ENCODE assay signal across 1 cellular context in the genomic region with DNA sequence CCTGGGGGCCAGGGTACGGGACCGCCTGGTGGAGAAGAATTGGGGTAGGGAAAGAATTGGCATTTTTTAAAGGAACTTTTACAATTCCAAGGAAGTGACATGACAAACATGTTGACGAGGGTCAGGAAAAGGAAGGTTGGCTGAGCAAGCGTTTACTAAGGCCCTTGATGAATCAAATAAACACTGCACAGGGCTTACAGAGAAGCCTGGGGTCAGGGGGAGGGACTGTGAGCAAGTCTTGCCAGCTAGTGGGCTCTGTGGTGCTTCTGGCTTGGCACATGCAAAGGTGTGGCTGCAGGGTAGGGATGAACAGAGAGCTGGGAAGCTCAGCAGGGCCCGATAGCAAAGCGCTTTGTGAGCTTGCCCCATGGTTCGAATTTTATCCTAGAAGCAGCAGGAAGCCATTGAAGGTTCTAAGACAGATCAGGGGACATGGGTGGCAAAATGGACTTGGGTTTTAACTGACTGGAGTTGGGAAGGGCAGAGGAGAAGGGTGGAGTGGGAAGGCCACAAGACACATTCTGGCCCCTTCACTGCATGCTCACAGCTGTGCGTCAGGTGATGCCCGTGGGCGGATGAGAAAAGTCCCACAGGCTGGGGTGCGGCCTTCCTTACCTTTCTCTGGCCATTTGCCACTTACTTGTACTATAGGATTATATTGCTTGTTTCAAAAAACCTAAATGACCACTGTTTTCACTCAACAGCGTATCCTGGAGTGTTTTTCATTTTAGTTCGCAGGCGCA.
TF ChIP-seq lines count a peak whose summit lies in the region.

No MANE protein-coding gene starts in this region.

TF ChIP-seq in GM23338, 12 proteins besides CTCF, POLR2A, EP300 and RAD21:
- TF ChIP-seq EZH2phosphoT487 (IDR thresholded peaks at IDR 0.05; ENCODE audit: unreplicated experiment), result no peak
- no peak for TF ChIP-seq POLR2AphosphoS5 (IDR thresholded peaks at IDR 0.05; ENCODE audit: low read depth)
- TF ChIP-seq, protein P1, sequence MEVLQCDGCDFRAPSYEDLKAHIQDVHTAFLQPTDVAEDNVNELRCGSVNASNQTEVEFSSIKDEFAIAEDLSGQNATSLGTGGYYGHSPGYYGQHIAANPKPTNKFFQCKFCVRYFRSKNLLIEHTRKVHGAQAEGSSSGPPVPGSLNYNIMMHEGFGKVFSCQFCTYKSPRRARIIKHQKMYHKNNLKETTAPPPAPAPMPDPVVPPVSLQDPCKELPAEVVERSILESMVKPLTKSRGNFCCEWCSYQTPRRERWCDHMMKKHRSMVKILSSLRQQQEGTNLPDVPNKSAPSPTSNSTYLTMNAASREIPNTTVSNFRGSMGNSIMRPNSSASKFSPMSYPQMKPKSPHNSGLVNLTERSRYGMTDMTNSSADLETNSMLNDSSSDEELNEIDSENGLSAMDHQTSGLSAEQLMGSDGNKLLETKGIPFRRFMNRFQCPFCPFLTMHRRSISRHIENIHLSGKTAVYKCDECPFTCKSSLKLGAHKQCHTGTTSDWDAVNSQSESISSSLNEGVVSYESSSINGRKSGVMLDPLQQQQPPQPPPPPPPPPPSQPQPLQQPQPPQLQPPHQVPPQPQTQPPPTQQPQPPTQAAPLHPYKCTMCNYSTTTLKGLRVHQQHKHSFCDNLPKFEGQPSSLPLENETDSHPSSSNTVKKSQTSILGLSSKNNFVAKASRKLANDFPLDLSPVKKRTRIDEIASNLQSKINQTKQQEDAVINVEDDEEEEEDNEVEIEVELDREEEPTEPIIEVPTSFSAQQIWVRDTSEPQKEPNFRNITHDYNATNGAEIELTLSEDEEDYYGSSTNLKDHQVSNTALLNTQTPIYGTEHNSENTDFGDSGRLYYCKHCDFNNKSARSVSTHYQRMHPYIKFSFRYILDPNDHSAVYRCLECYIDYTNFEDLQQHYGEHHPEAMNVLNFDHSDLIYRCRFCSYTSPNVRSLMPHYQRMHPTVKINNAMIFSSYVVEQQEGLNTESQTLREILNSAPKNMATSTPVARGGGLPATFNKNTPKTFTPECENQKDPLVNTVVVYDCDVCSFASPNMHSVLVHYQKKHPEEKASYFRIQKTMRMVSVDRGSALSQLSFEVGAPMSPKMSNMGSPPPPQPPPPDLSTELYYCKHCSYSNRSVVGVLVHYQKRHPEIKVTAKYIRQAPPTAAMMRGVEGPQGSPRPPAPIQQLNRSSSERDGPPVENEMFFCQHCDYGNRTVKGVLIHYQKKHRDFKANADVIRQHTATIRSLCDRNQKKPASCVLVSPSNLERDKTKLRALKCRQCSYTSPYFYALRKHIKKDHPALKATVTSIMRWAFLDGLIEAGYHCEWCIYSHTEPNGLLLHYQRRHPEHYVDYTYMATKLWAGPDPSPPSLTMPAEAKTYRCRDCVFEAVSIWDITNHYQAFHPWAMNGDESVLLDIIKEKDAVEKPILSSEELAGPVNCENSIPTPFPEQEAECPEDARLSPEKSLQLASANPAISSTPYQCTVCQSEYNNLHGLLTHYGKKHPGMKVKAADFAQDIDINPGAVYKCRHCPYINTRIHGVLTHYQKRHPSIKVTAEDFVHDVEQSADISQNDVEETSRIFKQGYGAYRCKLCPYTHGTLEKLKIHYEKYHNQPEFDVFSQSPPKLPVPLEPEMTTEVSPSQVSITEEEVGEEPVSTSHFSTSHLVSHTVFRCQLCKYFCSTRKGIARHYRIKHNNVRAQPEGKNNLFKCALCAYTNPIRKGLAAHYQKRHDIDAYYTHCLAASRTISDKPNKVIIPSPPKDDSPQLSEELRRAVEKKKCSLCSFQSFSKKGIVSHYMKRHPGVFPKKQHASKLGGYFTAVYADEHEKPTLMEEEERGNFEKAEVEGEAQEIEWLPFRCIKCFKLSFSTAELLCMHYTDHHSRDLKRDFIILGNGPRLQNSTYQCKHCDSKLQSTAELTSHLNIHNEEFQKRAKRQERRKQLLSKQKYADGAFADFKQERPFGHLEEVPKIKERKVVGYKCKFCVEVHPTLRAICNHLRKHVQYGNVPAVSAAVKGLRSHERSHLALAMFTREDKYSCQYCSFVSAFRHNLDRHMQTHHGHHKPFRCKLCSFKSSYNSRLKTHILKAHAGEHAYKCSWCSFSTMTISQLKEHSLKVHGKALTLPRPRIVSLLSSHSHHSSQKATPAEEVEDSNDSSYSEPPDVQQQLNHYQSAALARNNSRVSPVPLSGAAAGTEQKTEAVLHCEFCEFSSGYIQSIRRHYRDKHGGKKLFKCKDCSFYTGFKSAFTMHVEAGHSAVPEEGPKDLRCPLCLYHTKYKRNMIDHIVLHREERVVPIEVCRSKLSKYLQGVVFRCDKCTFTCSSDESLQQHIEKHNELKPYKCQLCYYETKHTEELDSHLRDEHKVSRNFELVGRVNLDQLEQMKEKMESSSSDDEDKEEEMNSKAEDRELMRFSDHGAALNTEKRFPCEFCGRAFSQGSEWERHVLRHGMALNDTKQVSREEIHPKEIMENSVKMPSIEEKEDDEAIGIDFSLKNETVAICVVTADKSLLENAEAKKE (CRISPR knock-in tag; IDR thresholded peaks at IDR 0.05), result no peak
- TF ChIP-seq, protein P2, sequence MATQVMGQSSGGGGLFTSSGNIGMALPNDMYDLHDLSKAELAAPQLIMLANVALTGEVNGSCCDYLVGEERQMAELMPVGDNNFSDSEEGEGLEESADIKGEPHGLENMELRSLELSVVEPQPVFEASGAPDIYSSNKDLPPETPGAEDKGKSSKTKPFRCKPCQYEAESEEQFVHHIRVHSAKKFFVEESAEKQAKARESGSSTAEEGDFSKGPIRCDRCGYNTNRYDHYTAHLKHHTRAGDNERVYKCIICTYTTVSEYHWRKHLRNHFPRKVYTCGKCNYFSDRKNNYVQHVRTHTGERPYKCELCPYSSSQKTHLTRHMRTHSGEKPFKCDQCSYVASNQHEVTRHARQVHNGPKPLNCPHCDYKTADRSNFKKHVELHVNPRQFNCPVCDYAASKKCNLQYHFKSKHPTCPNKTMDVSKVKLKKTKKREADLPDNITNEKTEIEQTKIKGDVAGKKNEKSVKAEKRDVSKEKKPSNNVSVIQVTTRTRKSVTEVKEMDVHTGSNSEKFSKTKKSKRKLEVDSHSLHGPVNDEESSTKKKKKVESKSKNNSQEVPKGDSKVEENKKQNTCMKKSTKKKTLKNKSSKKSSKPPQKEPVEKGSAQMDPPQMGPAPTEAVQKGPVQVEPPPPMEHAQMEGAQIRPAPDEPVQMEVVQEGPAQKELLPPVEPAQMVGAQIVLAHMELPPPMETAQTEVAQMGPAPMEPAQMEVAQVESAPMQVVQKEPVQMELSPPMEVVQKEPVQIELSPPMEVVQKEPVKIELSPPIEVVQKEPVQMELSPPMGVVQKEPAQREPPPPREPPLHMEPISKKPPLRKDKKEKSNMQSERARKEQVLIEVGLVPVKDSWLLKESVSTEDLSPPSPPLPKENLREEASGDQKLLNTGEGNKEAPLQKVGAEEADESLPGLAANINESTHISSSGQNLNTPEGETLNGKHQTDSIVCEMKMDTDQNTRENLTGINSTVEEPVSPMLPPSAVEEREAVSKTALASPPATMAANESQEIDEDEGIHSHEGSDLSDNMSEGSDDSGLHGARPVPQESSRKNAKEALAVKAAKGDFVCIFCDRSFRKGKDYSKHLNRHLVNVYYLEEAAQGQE (IDR thresholded peaks at IDR 0.05; ENCODE audit: unreplicated experiment), result no peak
- no peak for TF ChIP-seq NANOG (IDR thresholded peaks at IDR 0.05; ENCODE audit: borderline replicate concordance)
- no peak for TF ChIP-seq JUNB (IDR thresholded peaks at IDR 0.05; ENCODE audit: unreplicated experiment)
- TF ChIP-seq STAT1 (IDR thresholded peaks at IDR 0.05; ENCODE audit: unreplicated experiment), result no peak
- no peak for TF ChIP-seq ZNF331 (CRISPR knock-in tag; IDR thresholded peaks at IDR 0.05; ENCODE audit: low read depth)
- no peak for TF ChIP-seq EZH2 (IDR thresholded peaks at IDR 0.05; ENCODE audit: low read depth, unreplicated experiment)
- no peak for TF ChIP-seq ZNF114 (CRISPR knock-in tag; IDR thresholded peaks at IDR 0.05)
- no peak for TF ChIP-seq CREB1 (CRISPR knock-in tag; IDR thresholded peaks at IDR 0.05; ENCODE audit: low read depth)
- TF ChIP-seq, protein P3, sequence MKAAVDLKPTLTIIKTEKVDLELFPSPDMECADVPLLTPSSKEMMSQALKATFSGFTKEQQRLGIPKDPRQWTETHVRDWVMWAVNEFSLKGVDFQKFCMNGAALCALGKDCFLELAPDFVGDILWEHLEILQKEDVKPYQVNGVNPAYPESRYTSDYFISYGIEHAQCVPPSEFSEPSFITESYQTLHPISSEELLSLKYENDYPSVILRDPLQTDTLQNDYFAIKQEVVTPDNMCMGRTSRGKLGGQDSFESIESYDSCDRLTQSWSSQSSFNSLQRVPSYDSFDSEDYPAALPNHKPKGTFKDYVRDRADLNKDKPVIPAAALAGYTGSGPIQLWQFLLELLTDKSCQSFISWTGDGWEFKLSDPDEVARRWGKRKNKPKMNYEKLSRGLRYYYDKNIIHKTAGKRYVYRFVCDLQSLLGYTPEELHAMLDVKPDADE (IDR thresholded peaks at IDR 0.05), result no peak
